In the genomic region with DNA sequence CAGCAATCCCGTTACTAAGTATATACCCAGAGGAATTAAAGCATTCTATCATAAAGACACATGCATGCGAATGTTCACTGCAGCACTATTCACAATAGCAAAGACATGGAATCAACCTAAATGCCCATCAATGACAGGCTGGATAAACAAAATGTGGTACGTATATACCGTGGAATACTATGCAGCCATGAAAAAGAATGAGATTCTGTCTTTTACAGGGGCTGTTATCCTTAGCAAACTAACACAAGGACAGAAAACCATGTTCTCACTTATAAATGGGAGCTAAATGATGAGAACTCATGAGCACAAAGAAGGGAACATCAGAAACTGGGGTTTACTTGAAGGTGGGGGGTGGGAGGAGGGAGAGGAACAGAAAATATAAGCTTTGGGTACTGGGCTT, we compare ENCODE assay signal across 5 cellular contexts. TPM values are rescaled to one million over a fixed set of nuclear protein-coding genes. Genes with fewer than 3 reads are reported as not detected.
DNase-seq lines count a peak whose midpoint lies in the region; ATAC-seq, FAIRE-seq and TF ChIP-seq lines count a peak whose summit lies in the region.
"Not testable (repeated sequence)": the region's sequence is repeated elsewhere in the genome, so short reads cannot be mapped to it uniquely, and the experiment has no call there.

No MANE protein-coding gene starts in this region.

- H3K4me3 ChIP-seq in A549; HEK293 (ENCODE audit: low read depth, low read length); OCI-LY7 (ENCODE audit: low read depth, low read length, poor library complexity, severe bottlenecking); H1 (ENCODE audit: extremely low read depth in 1 of 4, insufficient read depth in 2 of 4, low read depth in 3 of 4, low read length in 4 of 4): not testable (repeated sequence)

- H3K14ac ChIP-seq in H1 (ENCODE audit: insufficient read length): not testable (repeated sequence)

- not testable (repeated sequence) for H2BK5ac ChIP-seq in H1 (ENCODE audit: low read depth, low read length)

- not testable (repeated sequence) for H3K9ac ChIP-seq in H1 (replicated peaks in 1 of 4; ENCODE audit: extremely low read depth in 1 of 4, low read depth in 3 of 4, low read length in 3 of 4)

- not testable (repeated sequence) for H3K23me2 ChIP-seq in H1 (ENCODE audit: low read depth, low read length)

- 49% methylated on average over 4 of the region's 4 CpGs for WGBS in A549 (ENCODE audit: missing lambda C conversion rate)
- WGBS in H1 (ENCODE audit: extremely low coverage in 1 of 2, insufficient coverage in 1 of 2, insufficient read length in 1 of 2, insufficient replicate concordance in 2 of 2, low coverage in 1 of 2, low lambda C conversion rate in 2 of 2, missing lambda C conversion rate in 1 of 2), 2 experiments: 88% methylated on average over 4 of the region's 4 CpGs; no CpG with 5 or more reads in 1 of the 2 experiments

- H3K27me3 ChIP-seq in H1 (replicated peaks in 1 of 4; ENCODE audit: control insufficient read depth in 3 of 4, extremely low read depth in 1 of 4, insufficient read depth in 3 of 4, low read length in 3 of 4): not testable (repeated sequence)

- H4K20me1 ChIP-seq in OCI-LY7 (ENCODE audit: insufficient read depth, low read length); H1 (replicated peaks in 1 of 2; ENCODE audit: control insufficient read depth in 1 of 2, insufficient read depth in 2 of 2, low read length in 2 of 2): not testable (repeated sequence)

- not testable (repeated sequence) for DNase-seq in A549 (ENCODE audit: low read depth in 1 of 2, low spot score in 1 of 2); OCI-LY7 (ENCODE audit: low spot score); WTC11 (ENCODE audit: low spot score); H1 (ENCODE audit: low read depth in 1 of 2, low spot score in 2 of 2)

- H3K79me2 ChIP-seq in OCI-LY7 (ENCODE audit: insufficient read depth, low read depth, low read length); H1 (ENCODE audit: control insufficient read depth in 1 of 2, insufficient read depth in 2 of 2, low read length in 2 of 2): not testable (repeated sequence)

- H2AK5ac ChIP-seq in H1 (ENCODE audit: low read depth, low read length): not testable (repeated sequence)

- not testable (repeated sequence) for H3K9me3 Mint-ChIP-seq in WTC11

- not testable (repeated sequence) for H2BK15ac ChIP-seq in H1 (ENCODE audit: low read length)

- H4K5ac ChIP-seq in H1 (ENCODE audit: insufficient read length, low read depth, low read length): not testable (repeated sequence)

- POLR2A ChIA-PET in A549 (lab: Yijun Ruan, JAX): interaction anchor here (1.5 to 2.5 kb wide), 3 partner anchors 10 to 60 kb away, joined by 3 to 11 read pairs (median 10); partner anchors contain the start of gene CEBPA
- POLR2A ChIA-PET in HEK293 (lab: Yijun Ruan, JAX): interaction anchor here (0.7 to 1.5 kb wide), 3 partner anchors 12 to 60 kb away, joined by 4 to 5 read pairs (median 4); no protein-coding TSS in a partner anchor
- POLR2A ChIA-PET in OCI-LY7 (lab: Charles Lee): interaction anchor here (0.7 kb wide), 1 partner anchor 12 kb away, joined by 5 read pairs; no protein-coding TSS in a partner anchor
- POLR2A ChIA-PET in WTC11 (lab: Charles Lee): not testable (repeated sequence)
- POLR2A ChIA-PET in H1 (lab: Charles Lee; ENCODE audit: partially characterized antibody): interaction anchor here (0.6 to 2.8 kb wide), 4 partner anchors 10 to 61 kb away, joined by 4 to 7 read pairs (median 5); partner anchors contain the start of genes CEBPA and CEBPG

- not testable (repeated sequence) for H3K9me3 ChIP-seq in A549; HEK293 (ENCODE audit: control insufficient read depth, insufficient read depth, low read depth, low read length); OCI-LY7 (ENCODE audit: low read length); H1 (ENCODE audit: insufficient read depth in 2 of 2, low read depth in 1 of 2, low read length in 1 of 2)

- peaks cover 10% of the 10 kb centered on the region for H3K4me1 Mint-ChIP-seq in WTC11

- H3K9me2 ChIP-seq in OCI-LY7 (ENCODE audit: insufficient read depth, low read length): not testable (repeated sequence)

- H3K27ac ChIP-seq in A549; HEK293 (ENCODE audit: extremely low read depth, low read depth, low read length); OCI-LY7 (ENCODE audit: low read depth, low read length, poor library complexity, severe bottlenecking); H1 (ENCODE audit: low read depth, low read length): not testable (repeated sequence)

- H2AFZ ChIP-seq in OCI-LY7 (ENCODE audit: low read length); H1 (ENCODE audit: low read length): not testable (repeated sequence)

- peak; percentile 91 for FAIRE-seq in A549 (lab: Jason Lieb, UNC)
- FAIRE-seq in H1 (lab: Jason Lieb, UNC): not testable (repeated sequence)

- BruUV-seq in OCI-LY7 (replicated peaks; lab: Mats Ljungman, UMichigan): not testable (repeated sequence)

- not testable (repeated sequence) for H3K56ac ChIP-seq in H1 (replicated peaks; ENCODE audit: insufficient read length, low read depth, low read length)

- H3K4ac ChIP-seq in H1 (replicated peaks; ENCODE audit: insufficient read length, low read depth, low read length): not testable (repeated sequence)

- H4K8ac ChIP-seq in H1 (ENCODE audit: extremely low read depth, insufficient read depth, low read length): not testable (repeated sequence)

- H2BK20ac ChIP-seq in H1 (ENCODE audit: low read length): not testable (repeated sequence)

- not testable (repeated sequence) for H3K36me3 ChIP-seq in HEK293 (ENCODE audit: control insufficient read depth in 2 of 2, insufficient read depth in 1 of 2, low read length in 2 of 2); OCI-LY7 (ENCODE audit: insufficient read depth, low read length); H1 (ENCODE audit: control insufficient read depth in 2 of 4, insufficient read depth in 4 of 4, low read length in 3 of 4)

- not testable (repeated sequence) for H3K27ac Mint-ChIP-seq in WTC11

- not testable (repeated sequence) for H4K91ac ChIP-seq in H1 (replicated peaks; ENCODE audit: insufficient read length, low read length)

- not testable (repeated sequence) for H3K27me3 Mint-ChIP-seq in WTC11 (ENCODE audit: low read depth)

- H3K4me3 Mint-ChIP-seq in WTC11: not testable (repeated sequence)

- not testable (repeated sequence) for H3K23ac ChIP-seq in H1 (ENCODE audit: insufficient read length)

- not testable (repeated sequence) for H3K36me3 Mint-ChIP-seq in WTC11

- not testable (repeated sequence) for H2BK120ac ChIP-seq in H1 (replicated peaks; ENCODE audit: low read depth, low read length)

- not testable (repeated sequence) for H3K4me2 ChIP-seq in A549; H1 (ENCODE audit: insufficient read depth in 1 of 2, low read depth in 2 of 2, low read length in 2 of 2)
- H3K4me2 ChIP-seq in OCI-LY7 (ENCODE audit: low read length): 0 out of 2 replicates have a peak overlapping the region, but pooled peaks have one; percentile 1

- not testable (repeated sequence) for H3K79me1 ChIP-seq in H1 (ENCODE audit: low read depth, low read length)

- not testable (repeated sequence) for TF ChIP-seq EP300 in A549 (IDR thresholded peaks at IDR 0.05); H1 (IDR thresholded peaks at IDR 0.05; ENCODE audit: borderline replicate concordance in 1 of 2, low read depth in 2 of 2, low read length in 2 of 2)

- not testable (repeated sequence) for ATAC-seq in A549, WTC11

- TF ChIP-seq POLR2A in A549 (IDR thresholded peaks at IDR 0.05; ENCODE audit: low read length); H1 (IDR thresholded peaks at IDR 0.05; ENCODE audit: control extremely low read depth in 1 of 2, low read depth in 2 of 2, low read length in 2 of 2): not testable (repeated sequence)

- H3K18ac ChIP-seq in H1 (ENCODE audit: extremely low read depth, low read length): not testable (repeated sequence)

- not testable (repeated sequence) for H2BK12ac ChIP-seq in H1 (ENCODE audit: low read depth, low read length)

- TF ChIP-seq CTCF in A549 (IDR thresholded peaks at IDR 0.05); HEK293 (tag by site-specific recombination; IDR thresholded peaks at IDR 0.05); OCI-LY7 (conservative IDR thresholded peaks at IDR 0.05; ENCODE audit: low read length); WTC11 (IDR thresholded peaks at IDR 0.05); H1 (IDR thresholded peaks at IDR 0.05; ENCODE audit: control extremely low read depth in 1 of 3, insufficient read depth in 1 of 3, low read depth in 1 of 3, low read length in 3 of 3): not testable (repeated sequence)

- CTCF ChIA-PET in A549 (lab: Yijun Ruan, JAX) (interaction anchor here (0.8 to 9.5 kb wide), 11 partner anchors 9 to 93 kb away, joined by 3 to 115 read pairs (median 7); partner anchors contain the start of gene CEBPA), HEK293 (lab: Yijun Ruan, JAX) (interaction anchor here (0.6 to 3.2 kb wide), 13 partner anchors 10 to 578 kb away, joined by 3 to 24 read pairs (median 4); partner anchors contain the start of gene CEBPA), OCI-LY7 (lab: Charles Lee; ENCODE audit: unreplicated experiment) (interaction anchor here (0.6 kb wide), 1 partner anchor 156 kb away, joined by 3 read pairs; no protein-coding TSS in a partner anchor), WTC11 (lab: Charles Lee) (interaction anchor here (0.6 to 0.7 kb wide), 2 partner anchors 80 to 120 kb away, joined by 3 to 4 read pairs; no protein-coding TSS in a partner anchor), H1 (lab: Charles Lee; ENCODE audit: partially characterized antibody) (interaction anchor here (0.6 to 1.6 kb wide), 8 partner anchors 9 to 394 kb away, joined by 3 to 7 read pairs (median 3); partner anchors contain the start of gene CEBPA)

- TF ChIP-seq RAD21 in A549 (conservative IDR thresholded peaks at IDR 0.05 in 1 of 2, IDR thresholded peaks at IDR 0.05 in 1 of 2); H1 (IDR thresholded peaks at IDR 0.05 in 1 of 2, conservative IDR thresholded peaks at IDR 0.05 in 1 of 2; ENCODE audit: low read depth in 2 of 2, low read length in 2 of 2): not testable (repeated sequence)

- peaks cover 23% of the 10 kb centered on the region for H3K4me1 ChIP-seq in A549
- not testable (repeated sequence) for H3K4me1 ChIP-seq in HEK293 (ENCODE audit: control insufficient read depth, insufficient read depth, low read length); OCI-LY7 (ENCODE audit: insufficient read depth, low read length, poor library complexity, severe bottlenecking); H1 (replicated peaks in 1 of 4; ENCODE audit: control insufficient read depth in 3 of 4, insufficient read depth in 4 of 4, low read length in 3 of 4)

- intact Hi-C loops in OCI-LY7 (cut with micrococcal nuclease; ENCODE audit: unreplicated experiment): not testable (repeated sequence)

RNA-seq across cellular contexts. Expression of gene CEBPA, which starts 10.5 kb away (rescaled TPM):
- polyA plus RNA-seq in A549 (2011; rRNA removed) (3.5 and 4.3 TPM in 2 replicates), A549 (2017; fragmentation: RNase III; extraction: RNeasy Plus Mini Kit Qiagen cat#74134 plus additional on column Dnase treatment) (6.2 to 6.6 TPM (median 6.3 TPM) in 3 replicates), H1 (2011; rRNA removed) (2.0 and 2.4 TPM in 2 replicates)
- 4.5 and 6.6 TPM in 2 replicates for polyA plus RNA-seq in A549 (2012; cell fraction: cytosol; rRNA removed)
- polyA plus RNA-seq in A549 (2012; cell fraction: nucleus; rRNA removed): 3.8 and 4.5 TPM in 2 replicates
- polyA minus RNA-seq in A549 (2011; rRNA and poly(A)+ RNA removed): 5.2 and 5.7 TPM in 2 replicates
- total RNA-seq in OCI-LY7 (2014; rRNA removed; shearing (Covaris generic)): 2.1 and 2.8 TPM in 2 replicates
- total RNA-seq in OCI-LY7 (2022) (1.8 and 2.5 TPM in 2 replicates), WTC11 (2021) (5.6 to 6.6 TPM (median 5.8 TPM) in 3 replicates)
- 2.7 and 3.0 TPM in 2 replicates for total RNA-seq in H1 (2021; fragmentation: NEBNext Ultra II Directional; extraction: Animal tissue kit (Norgen Biotek cat#: 25700))
- 2.1 TPM for polyA plus RNA-seq in H1 (2011; cell fraction: cytosol; rRNA removed)
- 1.4 TPM for polyA plus RNA-seq in H1 (2011; cell fraction: nucleus; rRNA removed)
- polyA plus RNA-seq in H1 (2012, experiment 1 of 2): 1.1 to 1.9 TPM (median 1.5 TPM) in 4 replicates
- 1.4 TPM for polyA plus RNA-seq in H1 (2012, experiment 2 of 2)
- polyA plus RNA-seq in H1 (2013, experiment 1 of 2): 1.5 TPM
- polyA plus RNA-seq in H1 (2013, experiment 2 of 2): 1.3 TPM
- 1.4 and 1.6 TPM in 2 replicates for polyA minus RNA-seq in H1 (2011; rRNA and poly(A)+ RNA removed)
- polyA minus RNA-seq in H1 (2011; cell fraction: cytosol; rRNA and poly(A)+ RNA removed): 2.1 TPM
- 6.4 TPM for polyA minus RNA-seq in H1 (2011; cell fraction: nucleus; rRNA and poly(A)+ RNA removed)
